Comparison of ENCODE assay signal across 8 cellular contexts in the genomic region with DNA sequence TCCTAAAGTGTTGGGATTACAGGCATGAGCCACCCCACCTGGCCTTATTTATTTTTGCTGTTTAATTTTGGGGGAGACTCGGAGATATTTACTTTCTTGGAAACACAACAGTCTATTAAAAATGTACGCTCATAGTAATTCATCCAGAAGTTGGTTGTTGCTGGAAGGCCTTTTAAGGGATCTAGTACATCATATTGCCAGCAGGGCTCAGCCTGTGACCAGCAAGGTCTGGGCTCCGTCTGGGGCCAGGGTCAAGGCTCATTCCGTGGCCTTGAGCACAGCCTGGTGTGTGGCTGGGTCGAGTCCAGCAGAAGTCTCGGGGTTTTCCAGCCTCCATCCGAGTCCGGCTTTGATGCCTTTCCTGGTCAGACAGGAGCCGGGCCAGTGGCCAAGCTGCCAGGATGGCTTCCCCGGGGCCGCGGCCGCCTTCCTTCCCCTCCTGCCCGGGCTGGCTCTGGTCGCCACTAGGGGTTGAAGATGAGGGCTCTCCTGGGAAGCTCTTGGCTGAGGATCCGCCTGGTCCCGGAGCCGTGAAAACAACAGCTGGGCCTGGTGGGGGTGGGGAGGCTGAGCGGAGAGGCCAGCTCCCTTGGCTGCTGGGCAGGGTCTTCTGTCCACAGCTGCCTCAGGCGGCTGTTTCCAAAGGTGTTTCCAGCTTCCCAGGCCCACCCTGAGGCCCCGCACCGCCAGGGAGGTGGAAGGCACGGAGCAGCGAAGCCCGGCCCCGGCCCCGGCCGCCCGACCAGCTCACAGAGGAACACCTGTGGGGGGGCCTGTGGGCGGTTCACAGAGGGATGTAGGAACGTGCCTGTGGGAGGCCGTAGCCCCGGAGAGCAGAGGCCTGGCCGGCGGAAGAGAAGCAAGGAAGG. TPM values are rescaled to one million over a fixed set of nuclear protein-coding genes. Genes with fewer than 3 reads are reported as not detected.
DNase-seq lines count a peak whose midpoint lies in the region; ATAC-seq and TF ChIP-seq lines count a peak whose summit lies in the region.

No MANE protein-coding gene starts in this region.

- TF ChIP-seq POLR2A in gastrocnemius medialis (IDR thresholded peaks at IDR 0.05) = no peak

- peaks cover 2 to 9% (median 4%) of the 10 kb centered on the region in 3 donors for H3K27me3 ChIP-seq in gastrocnemius medialis

- DNase-seq in GM03348 (ENCODE audit: low spot score) (peak; percentile 84), amygdala (lab: John Stamatoyannopoulos, UW) (peak in 45 of 56 donors; percentile 35 to 84 (median 66)), hepatic stellate cell (ENCODE audit: low spot score) (peak; percentile 88), gastrocnemius medialis (peak in 1 of 2 donors; percentile 65), NCI-H2107 treated with DMSO at 0.1 percent for 48 hours (lab: John Stamatoyannopoulos, UW; ENCODE audit: unreplicated experiment) (no peak)
- no peak for DNase-seq in activated T-cell treated with anti-CD3 and anti-CD28 coated beads, Interleukin-2, amount 50 U/mL, for 48 hours

- no peaks in the 10 kb centered on the region for H3K36me3 ChIP-seq in gastrocnemius medialis

- H3K27ac ChIP-seq in gastrocnemius medialis = peak overlapping the region; percentile 76 to 81 (median 78)

- in situ Hi-C loops in gastrocnemius medialis (cut with MboI; ENCODE audit: low sequenced_read_pairs in 4 of 4) = no loop called here

- intact Hi-C loops in gastrocnemius medialis (cut with DNase I; ENCODE audit: low total_unique reads) = no loop called here

- no peaks in the 10 kb centered on the region for H3K9me3 ChIP-seq in gastrocnemius medialis

- H3K4me1 ChIP-seq in gastrocnemius medialis = peaks cover 32 to 51% of the 10 kb centered on the region in 2 donors

- H3K4me3 ChIP-seq in gastrocnemius medialis = peak overlapping the region; percentile 17 to 45 (median 30)

- TF ChIP-seq CTCF in gastrocnemius medialis (IDR thresholded peaks at IDR 0.05 in 4 of 5, conservative IDR thresholded peaks at IDR 0.05 in 1 of 5) = peak in 2 of 5 experiments; percentile 10 to 19

- ATAC-seq in gastrocnemius medialis = peak; percentile 46 to 61
- ATAC-seq in HG03460 (IDR thresholded peaks at IDR 0.05; ENCODE audit: unreplicated experiment) = no peak
- ATAC-seq in HG03175 (IDR thresholded peaks at IDR 0.05; ENCODE audit: unreplicated experiment) = no peak

RNA-seq across cellular contexts. Expression of a gene that starts 5.1 kb away (rescaled TPM):
- total RNA-seq in gastrocnemius medialis = 1 to 10 TPM; 2.1 to 8.3 (median 6.0) TPM

RNA-seq across cellular contexts. Expression of a gene that starts 9.3 kb away (rescaled TPM):
- 1 to 10 TPM in 3 of 4 donors, under 1 TPM in 1; 0.16 to 1.8 (median 1.3) TPM for total RNA-seq in gastrocnemius medialis

RNA-seq across cellular contexts. Expression of a gene that starts 19.1 kb away (rescaled TPM):
- total RNA-seq in gastrocnemius medialis = under 1 TPM in 1 of 4 donors, not detected in 3; 0.07 TPM

RNA-seq across cellular contexts. Expression of a gene that starts 23.3 kb away (rescaled TPM):
- 100 to 1,000 TPM; 167 to 260 (median 203) TPM for total RNA-seq in gastrocnemius medialis

RNA-seq across cellular contexts. Expression of a gene that starts 31.2 kb away (rescaled TPM):
- total RNA-seq in gastrocnemius medialis = 10 to 100 TPM; 35.0 to 91.1 (median 43.7) TPM

Comparison
In these comparisons a context has a peak if more than half of its experiments do, and no peak if none do; other contexts are left out.
1. DNase-seq: peak in GM03348 (single experiment), amygdala (45 of 56) and hepatic stellate cell (single experiment); none in activated T-cell treated with anti-CD3 and anti-CD28 coated beads, Interleukin-2, amount 50 U/mL, for 48 hours (0 of 2) and NCI-H2107 treated with DMSO at 0.1 percent for 48 hours (single experiment).
2. ATAC-seq: peak in gastrocnemius medialis (2 of 2); none in HG03460 (single experiment) and HG03175 (single experiment).